ENCODE assay signal across 1 cellular context in the genomic region with DNA sequence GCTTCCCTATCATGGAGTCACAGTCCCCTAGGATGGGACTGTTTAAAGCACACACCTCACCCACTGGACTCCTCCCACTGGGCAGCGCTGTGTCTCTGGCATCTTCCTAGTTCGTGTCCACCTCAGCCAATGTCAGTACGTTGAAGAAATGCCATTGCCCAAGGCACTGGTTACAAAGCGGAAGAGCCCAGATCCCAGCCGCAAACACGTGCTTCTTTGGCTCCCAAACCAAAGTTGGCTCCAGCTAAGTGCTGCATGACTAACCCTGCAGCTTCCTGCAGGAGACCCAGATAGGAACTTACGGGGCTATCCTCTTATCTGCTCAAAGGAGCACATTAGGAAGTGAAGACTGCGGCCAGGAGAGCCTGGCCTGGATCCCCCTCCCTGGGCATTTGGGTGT.
TF ChIP-seq lines count a peak whose summit lies in the region.

No MANE protein-coding gene starts in this region.

TF ChIP-seq in GM23338, 12 proteins besides CTCF, POLR2A, EP300 and RAD21 (continued from another document):
- TF ChIP-seq, protein P1, sequence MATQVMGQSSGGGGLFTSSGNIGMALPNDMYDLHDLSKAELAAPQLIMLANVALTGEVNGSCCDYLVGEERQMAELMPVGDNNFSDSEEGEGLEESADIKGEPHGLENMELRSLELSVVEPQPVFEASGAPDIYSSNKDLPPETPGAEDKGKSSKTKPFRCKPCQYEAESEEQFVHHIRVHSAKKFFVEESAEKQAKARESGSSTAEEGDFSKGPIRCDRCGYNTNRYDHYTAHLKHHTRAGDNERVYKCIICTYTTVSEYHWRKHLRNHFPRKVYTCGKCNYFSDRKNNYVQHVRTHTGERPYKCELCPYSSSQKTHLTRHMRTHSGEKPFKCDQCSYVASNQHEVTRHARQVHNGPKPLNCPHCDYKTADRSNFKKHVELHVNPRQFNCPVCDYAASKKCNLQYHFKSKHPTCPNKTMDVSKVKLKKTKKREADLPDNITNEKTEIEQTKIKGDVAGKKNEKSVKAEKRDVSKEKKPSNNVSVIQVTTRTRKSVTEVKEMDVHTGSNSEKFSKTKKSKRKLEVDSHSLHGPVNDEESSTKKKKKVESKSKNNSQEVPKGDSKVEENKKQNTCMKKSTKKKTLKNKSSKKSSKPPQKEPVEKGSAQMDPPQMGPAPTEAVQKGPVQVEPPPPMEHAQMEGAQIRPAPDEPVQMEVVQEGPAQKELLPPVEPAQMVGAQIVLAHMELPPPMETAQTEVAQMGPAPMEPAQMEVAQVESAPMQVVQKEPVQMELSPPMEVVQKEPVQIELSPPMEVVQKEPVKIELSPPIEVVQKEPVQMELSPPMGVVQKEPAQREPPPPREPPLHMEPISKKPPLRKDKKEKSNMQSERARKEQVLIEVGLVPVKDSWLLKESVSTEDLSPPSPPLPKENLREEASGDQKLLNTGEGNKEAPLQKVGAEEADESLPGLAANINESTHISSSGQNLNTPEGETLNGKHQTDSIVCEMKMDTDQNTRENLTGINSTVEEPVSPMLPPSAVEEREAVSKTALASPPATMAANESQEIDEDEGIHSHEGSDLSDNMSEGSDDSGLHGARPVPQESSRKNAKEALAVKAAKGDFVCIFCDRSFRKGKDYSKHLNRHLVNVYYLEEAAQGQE (IDR thresholded peaks at IDR 0.05; ENCODE audit: unreplicated experiment): no peak
- no peak for TF ChIP-seq CREB1 (CRISPR knock-in tag; IDR thresholded peaks at IDR 0.05; ENCODE audit: low read depth)
- TF ChIP-seq STAT1 (IDR thresholded peaks at IDR 0.05; ENCODE audit: unreplicated experiment): no peak
- TF ChIP-seq EZH2 (IDR thresholded peaks at IDR 0.05; ENCODE audit: low read depth, unreplicated experiment): no peak
- TF ChIP-seq ETS1 (IDR thresholded peaks at IDR 0.05): no peak
- no peak for TF ChIP-seq ZNF114 (CRISPR knock-in tag; IDR thresholded peaks at IDR 0.05)
- no peak for TF ChIP-seq EZH2phosphoT487 (IDR thresholded peaks at IDR 0.05; ENCODE audit: unreplicated experiment)
- TF ChIP-seq NANOG (IDR thresholded peaks at IDR 0.05; ENCODE audit: borderline replicate concordance): no peak
